Comparison of ENCODE assay signal across 37 cellular contexts in the genomic region with DNA sequence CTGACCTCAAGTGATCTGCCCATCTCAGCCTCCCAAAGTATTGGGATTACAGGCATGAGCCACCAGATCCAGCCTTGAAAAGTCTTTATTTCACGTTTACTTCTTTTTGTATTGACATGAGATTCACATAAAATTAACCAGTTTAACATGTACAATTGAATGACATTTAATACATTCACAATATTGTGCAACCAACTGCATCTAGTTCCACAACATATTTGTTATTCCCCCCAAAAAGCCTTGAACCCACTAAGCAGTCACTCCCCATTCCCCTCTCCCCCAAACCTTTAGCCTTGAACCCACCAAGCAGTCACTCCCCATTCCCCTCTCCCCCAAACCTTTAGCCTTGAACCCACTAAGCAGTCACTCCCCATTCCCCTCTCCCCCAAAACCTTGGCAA.
DNase-seq lines count a peak whose midpoint lies in the region; ATAC-seq, FAIRE-seq and TF ChIP-seq lines count a peak whose summit lies in the region.
"Had no signal": no experiment of that assay in that cellular context is flagged by ENCODE, and none has a peak within 500 bp of the region (broad histone marks: within the 10 kb centered on the region; RNA-seq: fewer than 3 reads in every experiment).

No MANE protein-coding gene starts in this region.

- H3K9ac ChIP-seq in HepG2 (ENCODE audit: insufficient read depth, low read depth, low read length) = no peak overlapping the region
- H3K9ac ChIP-seq in IMR-90 (ENCODE audit: low read depth, low read length) = no peak overlapping the region
- H3K9ac ChIP-seq in K562 (ENCODE audit: insufficient read depth in 1 of 2, low read depth in 2 of 2, low read length in 2 of 2) = no peak overlapping the region
- H3K9ac ChIP-seq: BLaER1; BLaER1 treated with 17β-estradiol and CSF1 and Interleukin-3, amounts not matched to agents 10 nM and 100 nM had no signal

- H2BK120ac ChIP-seq in IMR-90 (ENCODE audit: low read depth, low read length) = no peak overlapping the region

- no peak overlapping the region for H2BK20ac ChIP-seq in IMR-90 (ENCODE audit: low read depth, low read length)

- H3K79me2 ChIP-seq in HepG2 (ENCODE audit: insufficient read depth, low read length) (no peaks in the 10 kb centered on the region), K562 (ENCODE audit: control insufficient read depth, insufficient read depth, low read length) (0 out of 3 replicates have a peak, but pooled peaks cover 7% of the 10 kb centered on the region)

- H4K8ac ChIP-seq in IMR-90 (ENCODE audit: low read depth in 2 of 2, low read length in 2 of 2) = no peak overlapping the region

- H3K4me1 Mint-ChIP-seq in endothelial cell (ENCODE audit: unreplicated experiment) = no peaks in the 10 kb centered on the region
- H3K4me1 Mint-ChIP-seq: CD14-positive monocyte had no signal

- H3K14ac ChIP-seq in IMR-90 (replicated peaks; ENCODE audit: low read depth, low read length) = no peak overlapping the region

- H4K5ac ChIP-seq in IMR-90 (ENCODE audit: low read depth, low read length) = no peak overlapping the region

- TF ChIP-seq POLR2A in HepG2 (IDR thresholded peaks at IDR 0.05; ENCODE audit: insufficient read depth in 1 of 2, low read depth in 2 of 2, low read length in 2 of 2) = no peak
- no peak for TF ChIP-seq POLR2A in right lobe of liver (IDR thresholded peaks at IDR 0.05)
- TF ChIP-seq POLR2A in IMR-90 (IDR thresholded peaks at IDR 0.05; ENCODE audit: low read depth, low read length) = no peak
- no peak for TF ChIP-seq POLR2A in K562 (conservative IDR thresholded peaks at IDR 0.05)

- no peak for FAIRE-seq in HepG2 (lab: Jason Lieb, UNC)
- no peak for FAIRE-seq in K562 (lab: Jason Lieb, UNC)
- FAIRE-seq: A204.1, A549, D721Med had no signal

- H4K20me1 ChIP-seq in HepG2 (ENCODE audit: insufficient read depth, low read length) (no peaks in the 10 kb centered on the region), IMR-90 (ENCODE audit: insufficient read depth, low read length) (peaks cover 4% of the 10 kb centered on the region), K562 (replicated peaks; ENCODE audit: control insufficient read depth, insufficient read depth, low read length) (no peaks in the 10 kb centered on the region)

- H3K36me3 ChIP-seq in HepG2 (replicated peaks in 1 of 2; ENCODE audit: control insufficient read depth in 1 of 2, insufficient read depth in 2 of 2, low read length in 2 of 2) (peaks cover 0 to 4% of the 10 kb centered on the region in 2 experiments; a peak in 1 of 5 replicates), right lobe of liver (no peaks in the 10 kb centered on the region), IMR-90 (ENCODE audit: control insufficient read depth, insufficient read depth, low read length) (peaks cover 7% of the 10 kb centered on the region), K562 (ENCODE audit: control insufficient read depth, insufficient read depth, low read length) (no peaks in the 10 kb centered on the region)

- no peak overlapping the region for H3K56ac ChIP-seq in IMR-90 (ENCODE audit: extremely low read depth, insufficient read depth, low read length)

- 0 out of 2 replicates have a peak, but pooled peaks cover 5% of the 10 kb centered on the region for H3K9me3 ChIP-seq in HepG2 (ENCODE audit: low read length)
- no peaks in the 10 kb centered on the region for H3K9me3 ChIP-seq in right lobe of liver
- H3K9me3 ChIP-seq in IMR-90 (ENCODE audit: control insufficient read depth, insufficient read depth, low read length) = no peaks in the 10 kb centered on the region
- H3K9me3 ChIP-seq in K562 (replicated peaks; ENCODE audit: control insufficient read depth, insufficient read depth, low read depth, low read length) = no peaks in the 10 kb centered on the region
- H3K9me3 ChIP-seq: BE2C, Caco-2 had no signal

- no peaks in the 10 kb centered on the region for H3K4me1 ChIP-seq in HepG2 (ENCODE audit: insufficient read depth, low read length)
- no peaks in the 10 kb centered on the region for H3K4me1 ChIP-seq in right lobe of liver
- H3K4me1 ChIP-seq in IMR-90 (ENCODE audit: control insufficient read depth, insufficient read depth, low read length) = peaks cover 4% of the 10 kb centered on the region; the same call in 1 of the 2 replicates
- no peaks in the 10 kb centered on the region for H3K4me1 ChIP-seq in K562 (replicated peaks in 1 of 2; ENCODE audit: control insufficient read depth in 2 of 2, insufficient read depth in 2 of 2, low read length in 2 of 2)
- H3K4me1 ChIP-seq: A549; BE2C; BLaER1; BLaER1 treated with 17β-estradiol and CSF1 and Interleukin-3, amounts not matched to agents 10 nM and 100 nM; Caco-2 had no signal

- TF ChIP-seq CTCF in HepG2 (CRISPR knock-in tag; IDR thresholded peaks at IDR 0.05) = no peak
- TF ChIP-seq CTCF in right lobe of liver (IDR thresholded peaks at IDR 0.05) = no peak
- TF ChIP-seq CTCF in IMR-90 (conservative IDR thresholded peaks at IDR 0.05; ENCODE audit: low read depth, low read length) = no peak
- TF ChIP-seq CTCF in K562 (IDR thresholded peaks at IDR 0.05 in 2 of 3, conservative IDR thresholded peaks at IDR 0.05 in 1 of 3; ENCODE audit: insufficient read depth in 2 of 3, low read depth in 1 of 3, low read length in 3 of 3) = no peak
- no peak for TF ChIP-seq CTCF in endothelial cell (IDR thresholded peaks at IDR 0.05; ENCODE audit: unreplicated experiment)

- no peaks in the 10 kb centered on the region for H3K27me3 Mint-ChIP-seq in endothelial cell (ENCODE audit: unreplicated experiment)
- H3K27me3 Mint-ChIP-seq: B cell; CD4-positive, alpha-beta memory T cell; CD4-positive, alpha-beta T cell; CD4-positive, CD25-positive, alpha-beta regulatory T cell; CD8-positive, alpha-beta memory T cell had no signal

- no peak overlapping the region for H2AK5ac ChIP-seq in IMR-90 (ENCODE audit: low read depth, low read length)

- TF ChIP-seq RAD21 in HepG2 (CRISPR knock-in tag; IDR thresholded peaks at IDR 0.05) = no peak
- TF ChIP-seq RAD21 in IMR-90 (IDR thresholded peaks at IDR 0.05; ENCODE audit: low read length) = no peak
- TF ChIP-seq RAD21 in K562 (CRISPR knock-in tag; conservative IDR thresholded peaks at IDR 0.05 in 1 of 2, IDR thresholded peaks at IDR 0.05 in 1 of 2) = no peak

- H3K9me1 ChIP-seq in IMR-90 (ENCODE audit: insufficient read depth, low read length) = peaks cover 2% of the 10 kb centered on the region; the same call in 1 of the 2 replicates
- H3K9me1 ChIP-seq in K562 (ENCODE audit: control insufficient read depth, insufficient read depth, low read length) = no peaks in the 10 kb centered on the region

- intact Hi-C loops in HepG2 (cut with micrococcal nuclease; ENCODE audit: unreplicated experiment) = no loop called here
- intact Hi-C loops in right lobe of liver (cut with DNase I) = no loop called here
- intact Hi-C loops in IMR-90 (cut with micrococcal nuclease) = no loop called here
- intact Hi-C loops in K562 (cut with micrococcal nuclease) = no loop called here

- H2BK15ac ChIP-seq in IMR-90 (ENCODE audit: low read depth, low read length) = no peak overlapping the region

- DNase-seq in HepG2 (ENCODE audit: low spot score) = no peak
- DNase-seq in right lobe of liver = no peak
- DNase-seq in IMR-90 = no peak
- DNase-seq in K562 (ENCODE audit: extremely low read depth in 1 of 4, low spot score in 3 of 4) = no peak
- no peak for DNase-seq in endothelial cell (ENCODE audit: low spot score)
- no peak for DNase-seq in GM19238 (ENCODE audit: insufficient read length, low spot score)
- no peak for DNase-seq in OCI-M2 (lab: John Stamatoyannopoulos, UW; ENCODE audit: unreplicated experiment)
- DNase-seq: 8988T; ACHN; AML-193; BE2C; C1 segment of cervical spinal cord; Caco-2; Calu3; CD4-positive, alpha-beta memory T cell; CD4-positive, alpha-beta T cell; CD4-positive, CD25-positive, alpha-beta regulatory T cell; CD8-positive, alpha-beta memory T cell; CD8-positive, alpha-beta T cell; COR-L47; DMS 273 treated with DMSO at 0.1 percent for 48 hours; DMS153; DMS53; DMS79; DMS79 treated with DMSO at 0.1 percent for 48 hours; DND-41; EL had no signal

- POLR2A ChIA-PET in HepG2 (lab: Yijun Ruan, JAX) (no interaction called here), IMR-90 (lab: Charles Lee; ENCODE audit: unreplicated experiment) (no interaction called here), K562 (lab: Yijun Ruan, JAX) (no interaction called here)

- dilution Hi-C loops in IMR-90 (cut with HindIII; ENCODE audit: low sequenced_read_pairs, unreplicated experiment) = no loop called here

- in situ Hi-C loops in HepG2 (cut with HindIII; ENCODE audit: extremely low pct_ligation_motif_present, low pct_unique_long_range_greater_than_20kb) = no loop called here
- in situ Hi-C loops in IMR-90 (cut with MboI; ENCODE audit: low sequenced_read_pairs) = no loop called here
- in situ Hi-C loops in K562 (cut with MboI) = no loop called here

- H3K18ac ChIP-seq in IMR-90 (ENCODE audit: low read depth, low read length) = no peak overlapping the region

- TF ChIP-seq EP300 in HepG2 (IDR thresholded peaks at IDR 0.05; ENCODE audit: low read depth in 2 of 2, low read length in 2 of 2) (no peak), HepG2 (CRISPR knock-in tag; IDR thresholded peaks at IDR 0.05; ENCODE audit: borderline replicate concordance) (no peak), K562 (IDR thresholded peaks at IDR 0.05; ENCODE audit: low read length) (no peak)

- no peak overlapping the region for H4K91ac ChIP-seq in IMR-90 (ENCODE audit: insufficient read depth, low read depth, low read length)

- H2BK5ac ChIP-seq in IMR-90 (ENCODE audit: low read depth, low read length, poor library complexity, severe bottlenecking) = no peak overlapping the region

- BruUV-seq in HepG2 (replicated peaks; lab: Mats Ljungman, UMichigan) = no TSS peak
- no TSS peak for BruUV-seq in IMR-90 (replicated peaks; lab: Mats Ljungman, UMichigan)
- no TSS peak for BruUV-seq in K562 (replicated peaks; lab: Mats Ljungman, UMichigan)

- no peak overlapping the region for H2AFZ ChIP-seq in HepG2 (ENCODE audit: low read length)
- no peak overlapping the region for H2AFZ ChIP-seq in IMR-90 (replicated peaks; ENCODE audit: low read length, poor library complexity)
- H2AFZ ChIP-seq in K562 (ENCODE audit: low read depth, low read length) = no peak overlapping the region

- H2AK9ac ChIP-seq in IMR-90 (replicated peaks; ENCODE audit: low read depth, low read length, poor library complexity) = no peak overlapping the region

- no peaks in the 10 kb centered on the region for H3K9me3 Mint-ChIP-seq in endothelial cell (ENCODE audit: unreplicated experiment)

- H3K36me3 Mint-ChIP-seq in endothelial cell (ENCODE audit: low read depth, unreplicated experiment) = peaks cover 23% of the 10 kb centered on the region

- no peak overlapping the region for H3K4me3 ChIP-seq in HepG2 (replicated peaks in 1 of 3; ENCODE audit: insufficient read depth in 1 of 3, low read depth in 2 of 3, low read length in 3 of 3)
- H3K4me3 ChIP-seq in right lobe of liver = no peak overlapping the region
- H3K4me3 ChIP-seq in IMR-90 (ENCODE audit: insufficient read depth, low read depth, low read length) = no peak overlapping the region
- no peak overlapping the region for H3K4me3 ChIP-seq in K562
- H3K4me3 ChIP-seq: A549; BLaER1; BLaER1 treated with 17β-estradiol and CSF1 and Interleukin-3, amounts not matched to agents 10 nM and 100 nM had no signal

- peaks cover 12 to 20% of the 10 kb centered on the region in 2 experiments for H3K79me1 ChIP-seq in IMR-90 (ENCODE audit: low read depth in 1 of 2, low read length in 2 of 2)

- H3K4me2 ChIP-seq in HepG2 (ENCODE audit: low read depth, low read length) = no peak overlapping the region
- no peak overlapping the region for H3K4me2 ChIP-seq in IMR-90 (ENCODE audit: low read depth, low read length)
- H3K4me2 ChIP-seq in K562 (ENCODE audit: insufficient read depth, low read length) = no peak overlapping the region
- H3K4me2 ChIP-seq: A549; BLaER1; BLaER1 treated with 17β-estradiol and CSF1 and Interleukin-3, amounts not matched to agents 10 nM and 100 nM had no signal

- H3K4ac ChIP-seq in IMR-90 (ENCODE audit: low read depth, low read length) = no peak overlapping the region

- peak overlapping the region; percentile 12 for H3K4me3 Mint-ChIP-seq in endothelial cell (ENCODE audit: unreplicated experiment)
- H3K4me3 Mint-ChIP-seq: B cell; CD14-positive monocyte; CD4-positive, alpha-beta memory T cell; CD4-positive, alpha-beta T cell; CD4-positive, CD25-positive, alpha-beta regulatory T cell; CD8-positive, alpha-beta memory T cell; CD8-positive, alpha-beta T cell had no signal

- no peak overlapping the region for H3K23ac ChIP-seq in IMR-90 (ENCODE audit: low read depth, low read length)

- no peak for ATAC-seq in HepG2
- ATAC-seq in right lobe of liver = no peak
- no peak for ATAC-seq in IMR-90 (ENCODE audit: low read depth)
- no peak for ATAC-seq in K562
- ATAC-seq in esophagus mucosa = no peak
- ATAC-seq: A549; CD8-positive, alpha-beta T cell had no signal

- H3K27me3 ChIP-seq in HepG2 (ENCODE audit: control insufficient read depth in 1 of 2, insufficient read depth in 2 of 2, low read length in 2 of 2) = no peaks in the 10 kb centered on the region; a peak in 1 of 5 replicates
- H3K27me3 ChIP-seq in right lobe of liver = no peaks in the 10 kb centered on the region
- H3K27me3 ChIP-seq in IMR-90 (ENCODE audit: control insufficient read depth, insufficient read depth, low read length) = no peaks in the 10 kb centered on the region
- H3K27me3 ChIP-seq in K562 (ENCODE audit: control insufficient read depth in 2 of 2, insufficient read depth in 2 of 2, low read length in 2 of 2) = no peaks in the 10 kb centered on the region
- H3K27me3 ChIP-seq: BE2C; BLaER1; BLaER1 treated with 17β-estradiol and CSF1 and Interleukin-3, amounts not matched to agents 10 nM and 100 nM had no signal

- CTCF ChIA-PET in HepG2 (lab: Yijun Ruan, JAX; ENCODE audit: low intra/inter-chr PET ratio, low total read pairs) = no interaction called here
- CTCF ChIA-PET in IMR-90 (lab: Yijun Ruan, JAX) = no interaction called here
- CTCF ChIA-PET in K562 (lab: Yijun Ruan, JAX; ENCODE audit: low intra/inter-chr PET ratio) = no interaction called here

- H3K27ac Mint-ChIP-seq in endothelial cell (ENCODE audit: unreplicated experiment) = no peak overlapping the region
- H3K27ac Mint-ChIP-seq: B cell; CD4-positive, alpha-beta T cell; CD8-positive, alpha-beta memory T cell; CD8-positive, alpha-beta T cell had no signal

- WGBS in HepG2 (ENCODE audit: low lambda C conversion rate) = 100% methylated on average over 1 of the region's 1 CpG
- WGBS in right lobe of liver (ENCODE audit: insufficient coverage, low coverage, low lambda C conversion rate, missing lambda C conversion rate) = 100% methylated on average over 1 of the region's 1 CpG
- WGBS in IMR-90 (ENCODE audit: extremely low coverage in 2 of 2, insufficient read length in 1 of 2), 2 experiments = 100% methylated on average over 1 of the region's 1 CpG; no CpG with 5 or more reads in 1 of the 2 experiments
- 93% methylated on average over 1 of the region's 1 CpG for WGBS in K562 (ENCODE audit: insufficient coverage, low coverage, missing lambda C conversion rate)

- H3K27ac ChIP-seq in HepG2 (ENCODE audit: extremely low read length, insufficient read depth, low read length) (no peak overlapping the region), right lobe of liver (no peak overlapping the region), IMR-90 (ENCODE audit: insufficient read depth, low read length) (no peak overlapping the region), K562 (ENCODE audit: extremely low read depth, low read depth, low read length) (no peak overlapping the region)
- H3K27ac ChIP-seq: 22Rv1; A549; BLaER1; BLaER1 treated with 17β-estradiol and CSF1 and Interleukin-3, amounts not matched to agents 10 nM and 100 nM; C4-2B had no signal
